In genomic region chr4:186363038-186363437, GRCh38 we compare ENCODE assay signal across 8 cellular contexts.
DNase-seq lines count a peak whose midpoint lies in the region; TF ChIP-seq lines count a peak whose summit lies in the region.
"Not testable (repeated sequence)": the region's sequence is repeated elsewhere in the genome, so short reads cannot be mapped to it uniquely, and the experiment has no call there.

No MANE protein-coding gene starts in this region.

- not testable (repeated sequence) for H3K36me3 Mint-ChIP-seq in HFFc6 (ENCODE audit: low read depth); activated naive CD4-positive, alpha-beta T cell treated with anti-CD3 and anti-CD28 coated beads for 36 hours (ENCODE audit: low read depth); endodermal cell (ENCODE audit: low read depth)

- not testable (repeated sequence) for H3K27me3 Mint-ChIP-seq in HFFc6 (ENCODE audit: insufficient read depth); activated naive CD4-positive, alpha-beta T cell treated with anti-CD3 and anti-CD28 coated beads for 36 hours (ENCODE audit: low read depth); endodermal cell (ENCODE audit: insufficient read depth)

- H3K9me3 ChIP-seq in A673 (ENCODE audit: low read depth, low read length, poor library complexity, severe bottlenecking): peaks cover 17% of the 10 kb centered on the region
- H3K9me3 ChIP-seq in endodermal cell (ENCODE audit: control insufficient read depth, low read length): peaks cover 40% of the 10 kb centered on the region

- POLR2A ChIA-PET in A673 (lab: Charles Lee; ENCODE audit: low non-redundant PET): not testable (repeated sequence)

- H3K9ac ChIP-seq in endodermal cell (ENCODE audit: extremely low read depth, low read length, poor library complexity, severe bottlenecking): not testable (repeated sequence)

- not testable (repeated sequence) for H3K4me1 ChIP-seq in A673 (ENCODE audit: insufficient read depth, low read length, poor library complexity, severe bottlenecking); endodermal cell (ENCODE audit: control insufficient read depth, insufficient read depth, low read length)

- not testable (repeated sequence) for H3K27ac Mint-ChIP-seq in HFFc6; activated naive CD4-positive, alpha-beta T cell treated with anti-CD3 and anti-CD28 coated beads for 36 hours; endodermal cell

- CTCF ChIA-PET in A673 (lab: Charles Lee): not testable (repeated sequence)
- CTCF ChIA-PET in activated naive CD4-positive, alpha-beta T cell treated with anti-CD3 and anti-CD28 coated beads for 36 hours (lab: Charles Lee): interaction anchor here (1.5 kb wide), 1 partner anchor 224 kb away, joined by 4 read pairs; no protein-coding TSS in a partner anchor

- H3K36me3 ChIP-seq in A673 (ENCODE audit: insufficient read depth, low read length, poor library complexity, severe bottlenecking); endodermal cell (ENCODE audit: control insufficient read depth, insufficient read depth, low read length): not testable (repeated sequence)

- peaks cover 30% of the 10 kb centered on the region for H3K9me3 Mint-ChIP-seq in HFFc6
- H3K9me3 Mint-ChIP-seq in activated naive CD4-positive, alpha-beta T cell treated with anti-CD3 and anti-CD28 coated beads for 36 hours: peaks cover 18% of the 10 kb centered on the region
- H3K9me3 Mint-ChIP-seq in endodermal cell: peaks cover 44% of the 10 kb centered on the region

- not testable (repeated sequence) for H3K27ac ChIP-seq in A673 (ENCODE audit: low read depth, low read length, poor library complexity, severe bottlenecking); endodermal cell (ENCODE audit: low read depth, low read length)

- BruUV-seq in A673 (replicated peaks; lab: Mats Ljungman, UMichigan): not testable (repeated sequence)

- H3K4me3 Mint-ChIP-seq in HFFc6; activated naive CD4-positive, alpha-beta T cell treated with anti-CD3 and anti-CD28 coated beads for 36 hours; endodermal cell: not testable (repeated sequence)

- WGBS in endodermal cell (ENCODE audit: insufficient coverage in 1 of 2, insufficient read length in 1 of 2), 2 experiments: 93 to 100% methylated on average over 2 to 6 of the region's 6 CpGs

- TF ChIP-seq CTCF in A673 (conservative IDR thresholded peaks at IDR 0.05; ENCODE audit: low read depth, low read length): not testable (repeated sequence)
- TF ChIP-seq CTCF in HFFc6 (IDR thresholded peaks at IDR 0.05): peak; percentile 48
- TF ChIP-seq CTCF in endodermal cell (conservative IDR thresholded peaks at IDR 0.05): peak; percentile 68

- peak; percentile 12 for DNase-seq in A673 (ENCODE audit: low spot score)
- peak; percentile 42 for DNase-seq in ELF-1 (ENCODE audit: low read depth, low spot score)
- DNase-seq in HFFc6: not testable (repeated sequence)
- DNase-seq in NCI-H82 (lab: John Stamatoyannopoulos, UW): peak; percentile 1
- peak; percentile 52 for DNase-seq in SK-MEL-5 (ENCODE audit: low read depth, low spot score)
- peak; percentile 5 for DNase-seq in activated naive CD4-positive, alpha-beta T cell treated with anti-CD3 and anti-CD28 coated beads for 36 hours
- peak; percentile 70 for DNase-seq in endodermal cell
- peak; percentile 4 for DNase-seq in stimulated activated CD4-positive, alpha-beta T cell treated with anti-CD3 and anti-CD28 coated beads, Interleukin-15, amount 100 ng/mL, for 24 hours

- H3K27me3 ChIP-seq in A673 (replicated peaks; ENCODE audit: insufficient read depth, low read depth, low read length, poor library complexity); endodermal cell (ENCODE audit: control insufficient read depth, insufficient read depth, low read length, poor library complexity, severe bottlenecking): not testable (repeated sequence)

- H3K4me1 Mint-ChIP-seq in HFFc6 (ENCODE audit: low read depth); activated naive CD4-positive, alpha-beta T cell treated with anti-CD3 and anti-CD28 coated beads for 36 hours (ENCODE audit: low read depth); endodermal cell: not testable (repeated sequence)

- not testable (repeated sequence) for H3K4me3 ChIP-seq in A673 (ENCODE audit: low read depth, low read length, poor library complexity, severe bottlenecking); endodermal cell (ENCODE audit: low read length)

- in situ Hi-C loops in SK-MEL-5 (cut with HindIII; ENCODE audit: low pct_unique_long_range_greater_than_20kb, low sequenced_read_pairs): not testable (repeated sequence)

- intact Hi-C loops in A673 (cut with micrococcal nuclease; ENCODE audit: unreplicated experiment): not testable (repeated sequence)
- intact Hi-C loops in activated naive CD4-positive, alpha-beta T cell treated with anti-CD3 and anti-CD28 coated beads for 36 hours (cut with micrococcal nuclease): loop anchor here (2.0 kb wide), 1 partner anchor 224 kb away; no protein-coding TSS in a partner anchor
